ENCODE assay signal across 1 cellular context in the genomic region with DNA sequence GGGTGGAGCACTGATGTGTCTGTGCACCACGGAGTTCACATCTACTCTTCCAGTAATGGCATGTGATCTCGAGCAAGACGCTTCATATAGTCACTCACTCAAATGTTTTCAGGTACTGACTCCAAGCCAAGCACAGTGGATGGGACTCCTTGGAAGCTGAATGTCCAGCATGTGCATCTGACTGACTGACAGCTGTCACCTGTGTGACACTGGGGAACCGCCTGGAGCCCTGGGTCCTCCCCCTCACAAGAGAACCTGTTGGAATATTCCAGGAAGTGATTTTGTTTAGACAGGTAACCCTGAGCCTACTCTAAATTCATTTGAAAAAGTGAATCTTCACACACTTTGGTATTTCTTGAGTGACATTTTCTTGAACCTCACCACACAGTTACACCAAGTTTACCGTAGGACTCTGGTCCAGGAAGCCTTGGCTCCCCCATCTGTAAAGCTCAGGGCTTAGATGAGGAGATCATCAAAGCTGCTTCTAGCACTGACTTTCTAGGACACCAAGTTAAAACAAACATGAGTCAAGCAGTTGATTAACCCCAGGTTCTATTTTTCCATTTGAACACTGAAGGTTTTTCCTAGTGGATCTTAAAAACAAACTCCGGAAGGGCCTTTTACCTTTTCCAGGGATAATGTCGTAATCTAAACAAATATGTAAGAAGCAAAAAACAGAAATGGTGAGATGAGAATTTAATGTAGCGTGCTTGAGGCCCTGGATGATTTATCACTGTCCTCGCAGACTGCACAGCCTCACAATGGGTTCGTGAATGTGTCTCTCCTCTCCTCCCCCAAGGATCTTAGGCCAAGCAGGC.
TF ChIP-seq lines count a peak whose summit lies in the region.

No MANE protein-coding gene starts in this region.

TF ChIP-seq in HepG2, 621 proteins besides CTCF, POLR2A, EP300 and RAD21 (continued from another document and continues in another):
- TF ChIP-seq, protein P1, sequence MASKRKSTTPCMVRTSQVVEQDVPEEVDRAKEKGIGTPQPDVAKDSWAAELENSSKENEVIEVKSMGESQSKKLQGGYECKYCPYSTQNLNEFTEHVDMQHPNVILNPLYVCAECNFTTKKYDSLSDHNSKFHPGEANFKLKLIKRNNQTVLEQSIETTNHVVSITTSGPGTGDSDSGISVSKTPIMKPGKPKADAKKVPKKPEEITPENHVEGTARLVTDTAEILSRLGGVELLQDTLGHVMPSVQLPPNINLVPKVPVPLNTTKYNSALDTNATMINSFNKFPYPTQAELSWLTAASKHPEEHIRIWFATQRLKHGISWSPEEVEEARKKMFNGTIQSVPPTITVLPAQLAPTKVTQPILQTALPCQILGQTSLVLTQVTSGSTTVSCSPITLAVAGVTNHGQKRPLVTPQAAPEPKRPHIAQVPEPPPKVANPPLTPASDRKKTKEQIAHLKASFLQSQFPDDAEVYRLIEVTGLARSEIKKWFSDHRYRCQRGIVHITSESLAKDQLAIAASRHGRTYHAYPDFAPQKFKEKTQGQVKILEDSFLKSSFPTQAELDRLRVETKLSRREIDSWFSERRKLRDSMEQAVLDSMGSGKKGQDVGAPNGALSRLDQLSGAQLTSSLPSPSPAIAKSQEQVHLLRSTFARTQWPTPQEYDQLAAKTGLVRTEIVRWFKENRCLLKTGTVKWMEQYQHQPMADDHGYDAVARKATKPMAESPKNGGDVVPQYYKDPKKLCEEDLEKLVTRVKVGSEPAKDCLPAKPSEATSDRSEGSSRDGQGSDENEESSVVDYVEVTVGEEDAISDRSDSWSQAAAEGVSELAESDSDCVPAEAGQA (IDR thresholded peaks at IDR 0.05; ENCODE audit: low read depth), result no peak
- TF ChIP-seq, protein P1 (CRISPR knock-in tag; IDR thresholded peaks at IDR 0.05; ENCODE audit: borderline replicate concordance), result no peak
- TF ChIP-seq ZNF546 (CRISPR knock-in tag; conservative IDR thresholded peaks at IDR 0.05) (no peak), GZF1 (CRISPR knock-in tag; IDR thresholded peaks at IDR 0.05) (no peak), KLF15 (CRISPR knock-in tag; IDR thresholded peaks at IDR 0.05; ENCODE audit: borderline replicate concordance) (no peak), ZNF562 (CRISPR knock-in tag; IDR thresholded peaks at IDR 0.05; ENCODE audit: borderline replicate concordance) (no peak), DR1 (CRISPR knock-in tag; IDR thresholded peaks at IDR 0.05) (no peak), ZNF556 (CRISPR knock-in tag; IDR thresholded peaks at IDR 0.05; ENCODE audit: borderline replicate concordance) (no peak), NR2C2 (CRISPR knock-in tag; IDR thresholded peaks at IDR 0.05; ENCODE audit: borderline replicate concordance) (no peak), THAP11 (CRISPR knock-in tag; IDR thresholded peaks at IDR 0.05) (no peak), HNRNPUL1 (IDR thresholded peaks at IDR 0.05; ENCODE audit: low read depth, low read length) (no peak), ZNF34 (CRISPR knock-in tag; IDR thresholded peaks at IDR 0.05; ENCODE audit: borderline replicate concordance) (no peak), MAFF (IDR thresholded peaks at IDR 0.05; ENCODE audit: low read depth, low read length) (no peak), ZNF350 (CRISPR knock-in tag; IDR thresholded peaks at IDR 0.05; ENCODE audit: borderline replicate concordance, low read depth) (no peak), ZNF773 (CRISPR knock-in tag; IDR thresholded peaks at IDR 0.05; ENCODE audit: borderline replicate concordance) (no peak), PHF21A (CRISPR knock-in tag; IDR thresholded peaks at IDR 0.05) (no peak), ZNF260 (CRISPR knock-in tag; IDR thresholded peaks at IDR 0.05; ENCODE audit: borderline replicate concordance, low read depth) (no peak), KAT7 (CRISPR knock-in tag; IDR thresholded peaks at IDR 0.05; ENCODE audit: borderline replicate concordance) (no peak), PAWR (CRISPR knock-in tag; IDR thresholded peaks at IDR 0.05; ENCODE audit: borderline replicate concordance) (no peak), RXRB (CRISPR knock-in tag; IDR thresholded peaks at IDR 0.05; ENCODE audit: borderline replicate concordance) (no peak; the same call in 1 of the 2 replicates), FOXC1 (CRISPR knock-in tag; IDR thresholded peaks at IDR 0.05; ENCODE audit: borderline replicate concordance) (no peak), ZNF205 (CRISPR knock-in tag; IDR thresholded peaks at IDR 0.05) (no peak), ZNF570 (CRISPR knock-in tag; IDR thresholded peaks at IDR 0.05; ENCODE audit: borderline replicate concordance) (no peak), KDM3A (CRISPR knock-in tag; IDR thresholded peaks at IDR 0.05; ENCODE audit: low read depth) (no peak), ZNF841 (CRISPR knock-in tag; IDR thresholded peaks at IDR 0.05; ENCODE audit: borderline replicate concordance) (no peak), NFIC (IDR thresholded peaks at IDR 0.05; ENCODE audit: low read length) (no peak; the same call in 1 of the 2 replicates), TMF1 (CRISPR knock-in tag; IDR thresholded peaks at IDR 0.05; ENCODE audit: low read depth) (no peak), ZNF547 (CRISPR knock-in tag; IDR thresholded peaks at IDR 0.05) (no peak), MXI1 (IDR thresholded peaks at IDR 0.05; ENCODE audit: borderline replicate concordance, low read depth, low read length) (no peak), ZNF720 (CRISPR knock-in tag; IDR thresholded peaks at IDR 0.05) (no peak), CHD4 (IDR thresholded peaks at IDR 0.05; ENCODE audit: borderline replicate concordance, low read length) (no peak), ATAD3A (CRISPR knock-in tag; IDR thresholded peaks at IDR 0.05) (no peak), FOXA3 (CRISPR knock-in tag; IDR thresholded peaks at IDR 0.05) (peak; percentile 54), SOX5 (CRISPR knock-in tag; IDR thresholded peaks at IDR 0.05; ENCODE audit: borderline replicate concordance) (peak; percentile 40; the same call in 1 of the 2 replicates), RARG (CRISPR knock-in tag; IDR thresholded peaks at IDR 0.05; ENCODE audit: low read depth) (no peak), HOXD1 (CRISPR knock-in tag; IDR thresholded peaks at IDR 0.05) (no peak), MBD4 (IDR thresholded peaks at IDR 0.05; ENCODE audit: borderline replicate concordance, low read length) (no peak; the same call in 1 of the 2 replicates), ZNF776 (CRISPR knock-in tag; IDR thresholded peaks at IDR 0.05) (no peak), ZNF207 (IDR thresholded peaks at IDR 0.05; ENCODE audit: borderline replicate concordance) (no peak), SAFB2 (CRISPR knock-in tag; IDR thresholded peaks at IDR 0.05; ENCODE audit: borderline replicate concordance, low read depth) (no peak), POLR2AphosphoS5 (IDR thresholded peaks at IDR 0.05; ENCODE audit: low read depth, low read length) (no peak), SALL2 (CRISPR knock-in tag; IDR thresholded peaks at IDR 0.05) (no peak), GABPA (IDR thresholded peaks at IDR 0.05; ENCODE audit: low read depth, low read length) (no peak), GABPA (CRISPR knock-in tag; IDR thresholded peaks at IDR 0.05; ENCODE audit: low read depth) (peak; percentile 32; the same call in 1 of the 2 replicates), SNAI1 (CRISPR knock-in tag; IDR thresholded peaks at IDR 0.05; ENCODE audit: borderline replicate concordance) (no peak), ZC3H4 (CRISPR knock-in tag; IDR thresholded peaks at IDR 0.05; ENCODE audit: borderline replicate concordance) (no peak), STAG1 (CRISPR knock-in tag; IDR thresholded peaks at IDR 0.05) (no peak)
- TF ChIP-seq, protein P2, sequence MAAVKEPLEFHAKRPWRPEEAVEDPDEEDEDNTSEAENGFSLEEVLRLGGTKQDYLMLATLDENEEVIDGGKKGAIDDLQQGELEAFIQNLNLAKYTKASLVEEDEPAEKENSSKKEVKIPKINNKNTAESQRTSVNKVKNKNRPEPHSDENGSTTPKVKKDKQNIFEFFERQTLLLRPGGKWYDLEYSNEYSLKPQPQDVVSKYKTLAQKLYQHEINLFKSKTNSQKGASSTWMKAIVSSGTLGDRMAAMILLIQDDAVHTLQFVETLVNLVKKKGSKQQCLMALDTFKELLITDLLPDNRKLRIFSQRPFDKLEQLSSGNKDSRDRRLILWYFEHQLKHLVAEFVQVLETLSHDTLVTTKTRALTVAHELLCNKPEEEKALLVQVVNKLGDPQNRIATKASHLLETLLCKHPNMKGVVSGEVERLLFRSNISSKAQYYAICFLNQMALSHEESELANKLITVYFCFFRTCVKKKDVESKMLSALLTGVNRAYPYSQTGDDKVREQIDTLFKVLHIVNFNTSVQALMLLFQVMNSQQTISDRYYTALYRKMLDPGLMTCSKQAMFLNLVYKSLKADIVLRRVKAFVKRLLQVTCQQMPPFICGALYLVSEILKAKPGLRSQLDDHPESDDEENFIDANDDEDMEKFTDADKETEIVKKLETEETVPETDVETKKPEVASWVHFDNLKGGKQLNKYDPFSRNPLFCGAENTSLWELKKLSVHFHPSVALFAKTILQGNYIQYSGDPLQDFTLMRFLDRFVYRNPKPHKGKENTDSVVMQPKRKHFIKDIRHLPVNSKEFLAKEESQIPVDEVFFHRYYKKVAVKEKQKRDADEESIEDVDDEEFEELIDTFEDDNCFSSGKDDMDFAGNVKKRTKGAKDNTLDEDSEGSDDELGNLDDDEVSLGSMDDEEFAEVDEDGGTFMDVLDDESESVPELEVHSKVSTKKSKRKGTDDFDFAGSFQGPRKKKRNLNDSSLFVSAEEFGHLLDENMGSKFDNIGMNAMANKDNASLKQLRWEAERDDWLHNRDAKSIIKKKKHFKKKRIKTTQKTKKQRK (IDR thresholded peaks at IDR 0.05; ENCODE audit: low read length), result no peak
- TF ChIP-seq, protein P3, sequence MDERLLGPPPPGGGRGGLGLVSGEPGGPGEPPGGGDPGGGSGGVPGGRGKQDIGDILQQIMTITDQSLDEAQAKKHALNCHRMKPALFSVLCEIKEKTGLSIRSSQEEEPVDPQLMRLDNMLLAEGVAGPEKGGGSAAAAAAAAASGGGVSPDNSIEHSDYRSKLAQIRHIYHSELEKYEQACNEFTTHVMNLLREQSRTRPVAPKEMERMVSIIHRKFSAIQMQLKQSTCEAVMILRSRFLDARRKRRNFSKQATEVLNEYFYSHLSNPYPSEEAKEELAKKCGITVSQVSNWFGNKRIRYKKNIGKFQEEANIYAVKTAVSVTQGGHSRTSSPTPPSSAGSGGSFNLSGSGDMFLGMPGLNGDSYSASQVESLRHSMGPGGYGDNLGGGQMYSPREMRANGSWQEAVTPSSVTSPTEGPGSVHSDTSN (CRISPR knock-in tag; IDR thresholded peaks at IDR 0.05), result 0 out of 2 replicates have a peak, but pooled peaks have one; percentile 24
- TF ChIP-seq, protein P4, sequence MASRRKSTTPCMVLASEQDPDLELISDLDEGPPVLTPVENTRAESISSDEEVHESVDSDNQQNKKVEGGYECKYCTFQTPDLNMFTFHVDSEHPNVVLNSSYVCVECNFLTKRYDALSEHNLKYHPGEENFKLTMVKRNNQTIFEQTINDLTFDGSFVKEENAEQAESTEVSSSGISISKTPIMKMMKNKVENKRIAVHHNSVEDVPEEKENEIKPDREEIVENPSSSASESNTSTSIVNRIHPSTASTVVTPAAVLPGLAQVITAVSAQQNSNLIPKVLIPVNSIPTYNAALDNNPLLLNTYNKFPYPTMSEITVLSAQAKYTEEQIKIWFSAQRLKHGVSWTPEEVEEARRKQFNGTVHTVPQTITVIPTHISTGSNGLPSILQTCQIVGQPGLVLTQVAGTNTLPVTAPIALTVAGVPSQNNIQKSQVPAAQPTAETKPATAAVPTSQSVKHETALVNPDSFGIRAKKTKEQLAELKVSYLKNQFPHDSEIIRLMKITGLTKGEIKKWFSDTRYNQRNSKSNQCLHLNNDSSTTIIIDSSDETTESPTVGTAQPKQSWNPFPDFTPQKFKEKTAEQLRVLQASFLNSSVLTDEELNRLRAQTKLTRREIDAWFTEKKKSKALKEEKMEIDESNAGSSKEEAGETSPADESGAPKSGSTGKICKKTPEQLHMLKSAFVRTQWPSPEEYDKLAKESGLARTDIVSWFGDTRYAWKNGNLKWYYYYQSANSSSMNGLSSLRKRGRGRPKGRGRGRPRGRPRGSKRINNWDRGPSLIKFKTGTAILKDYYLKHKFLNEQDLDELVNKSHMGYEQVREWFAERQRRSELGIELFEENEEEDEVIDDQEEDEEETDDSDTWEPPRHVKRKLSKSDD (CRISPR knock-in tag; IDR thresholded peaks at IDR 0.05; ENCODE audit: low read depth), result no peak
- TF ChIP-seq, protein P5, sequence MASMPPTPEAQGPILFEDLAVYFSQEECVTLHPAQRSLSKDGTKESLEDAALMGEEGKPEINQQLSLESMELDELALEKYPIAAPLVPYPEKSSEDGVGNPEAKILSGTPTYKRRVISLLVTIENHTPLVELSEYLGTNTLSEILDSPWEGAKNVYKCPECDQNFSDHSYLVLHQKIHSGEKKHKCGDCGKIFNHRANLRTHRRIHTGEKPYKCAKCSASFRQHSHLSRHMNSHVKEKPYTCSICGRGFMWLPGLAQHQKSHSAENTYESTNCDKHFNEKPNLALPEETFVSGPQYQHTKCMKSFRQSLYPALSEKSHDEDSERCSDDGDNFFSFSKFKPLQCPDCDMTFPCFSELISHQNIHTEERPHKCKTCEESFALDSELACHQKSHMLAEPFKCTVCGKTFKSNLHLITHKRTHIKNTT (CRISPR knock-in tag; IDR thresholded peaks at IDR 0.05), result no peak
- TF ChIP-seq, protein P6, sequence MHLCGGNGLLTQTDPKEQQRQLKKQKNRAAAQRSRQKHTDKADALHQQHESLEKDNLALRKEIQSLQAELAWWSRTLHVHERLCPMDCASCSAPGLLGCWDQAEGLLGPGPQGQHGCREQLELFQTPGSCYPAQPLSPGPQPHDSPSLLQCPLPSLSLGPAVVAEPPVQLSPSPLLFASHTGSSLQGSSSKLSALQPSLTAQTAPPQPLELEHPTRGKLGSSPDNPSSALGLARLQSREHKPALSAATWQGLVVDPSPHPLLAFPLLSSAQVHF (CRISPR knock-in tag; IDR thresholded peaks at IDR 0.05), result no peak
